ENCODE assay signal across 8 cellular contexts in the genomic region with DNA sequence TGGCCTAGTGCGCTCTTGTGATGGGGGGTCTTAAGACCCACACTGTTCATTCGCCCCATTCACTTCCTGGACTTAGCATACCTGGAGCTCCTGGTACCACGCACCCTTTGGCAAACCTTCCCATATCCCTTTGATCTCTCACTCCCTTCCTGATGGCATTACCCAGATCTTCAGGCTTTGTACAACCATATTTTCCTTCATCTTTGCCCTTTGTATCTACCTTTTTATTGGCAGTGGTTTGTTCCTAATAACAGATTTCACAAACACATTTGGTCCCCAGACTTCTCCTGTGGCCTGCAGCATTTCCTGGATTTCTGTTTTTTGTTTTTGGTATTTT. TPM values are rescaled to one million over a fixed set of nuclear protein-coding genes. Genes with fewer than 3 reads are reported as not detected.
DNase-seq lines count a peak whose midpoint lies in the region; ATAC-seq, FAIRE-seq and TF ChIP-seq lines count a peak whose summit lies in the region.
"Had no signal": no experiment of that assay in that cellular context is flagged by ENCODE, and none has a peak within 500 bp of the region (broad histone marks: within the 10 kb centered on the region; RNA-seq: fewer than 3 reads in every experiment).

No MANE protein-coding gene starts in this region.

- ATAC-seq in Panc1, result no peak; the same call in 1 of the 2 replicates
- no peak for ATAC-seq in GM18907 (IDR thresholded peaks at IDR 0.05; ENCODE audit: unreplicated experiment)
- ATAC-seq in body of pancreas, result no peak

- in situ Hi-C loops in Panc1 (cut with HindIII; ENCODE audit: low pct_unique_long_range_greater_than_20kb, low sequenced_read_pairs), result no loop called here

- peak overlapping the region; percentile 2; the same call in 1 of the 2 replicates for H3K27ac ChIP-seq in Panc1 (ENCODE audit: low read length)
- H3K27ac ChIP-seq in right atrium auricular region, result peak overlapping the region; percentile 71 to 80
- peak overlapping the region in 7 of 8 donors; percentile 27 to 80 (median 74) for H3K27ac ChIP-seq in spleen
- H3K27ac ChIP-seq in body of pancreas, result peak overlapping the region in 2 of 4 donors; percentile 37 to 58

- H3K4me3 ChIP-seq in Panc1 (ENCODE audit: low read depth in 2 of 2, low read length in 2 of 2), result no peak overlapping the region
- no peak overlapping the region for H3K4me3 ChIP-seq in right atrium auricular region
- H3K4me3 ChIP-seq in spleen, result no peak overlapping the region
- H3K4me3 ChIP-seq in body of pancreas, result no peak overlapping the region

- no peak for TF ChIP-seq CTCF in Panc1 (IDR thresholded peaks at IDR 0.05)
- no peak for TF ChIP-seq CTCF in right atrium auricular region (IDR thresholded peaks at IDR 0.05)
- no peak for TF ChIP-seq CTCF in spleen (IDR thresholded peaks at IDR 0.05 in 8 of 11, conservative IDR thresholded peaks at IDR 0.05 in 3 of 11)
- no peak for TF ChIP-seq CTCF in body of pancreas (IDR thresholded peaks at IDR 0.05)

- 70 to 95% (median 86%) methylated on average over 3 of the region's 3 CpGs for WGBS in spleen, 5 donors
- 59 to 85% methylated on average over 3 of the region's 3 CpGs for WGBS in body of pancreas, 2 donors

- peaks cover 4% of the 10 kb centered on the region; the same call in 1 of the 2 replicates for H3K4me1 ChIP-seq in Panc1 (ENCODE audit: control insufficient read depth, insufficient read depth, low read length)
- peaks cover 0 to 27% of the 10 kb centered on the region in 2 donors for H3K4me1 ChIP-seq in right atrium auricular region
- H3K4me1 ChIP-seq in spleen, result peaks cover 10 to 56% (median 26%) of the 10 kb centered on the region in 6 donors
- no peaks in the 10 kb centered on the region for H3K4me1 ChIP-seq in body of pancreas

- CTCF ChIA-PET in Panc1 (lab: Charles Lee), result no interaction called here

- H3K27me3 ChIP-seq in Panc1 (ENCODE audit: control insufficient read depth, insufficient read depth, low read length), result no peaks in the 10 kb centered on the region
- H3K27me3 ChIP-seq in right atrium auricular region, result no peaks in the 10 kb centered on the region
- no peaks in the 10 kb centered on the region for H3K27me3 ChIP-seq in spleen (replicated peaks in 1 of 7)
- H3K27me3 ChIP-seq in body of pancreas, result no peaks in the 10 kb centered on the region

- H3K9me3 ChIP-seq in Panc1 (ENCODE audit: control insufficient read depth, insufficient read depth, low read depth, low read length) (no peaks in the 10 kb centered on the region), right atrium auricular region (no peaks in the 10 kb centered on the region), spleen (no peaks in the 10 kb centered on the region), body of pancreas (no peaks in the 10 kb centered on the region)

- POLR2A ChIA-PET in Panc1 (lab: Charles Lee), result no interaction called here

- FAIRE-seq in H54 (lab: Jason Lieb, UNC), result no peak

- no peak for DNase-seq in Panc1 (ENCODE audit: low read depth, low spot score)
- DNase-seq in right atrium auricular region (ENCODE audit: low spot score), result no peak
- peak; percentile 12 for DNase-seq in spleen
- no peak for DNase-seq in H54 (ENCODE audit: insufficient read length, low spot score)
- DNase-seq in body of pancreas, result no peak
- DNase-seq: NCI-H446 treated with DMSO at 0.1 percent for 48 hours, occipital lobe had no signal

- BruUV-seq in Panc1 (replicated peaks; lab: Mats Ljungman, UMichigan), result no TSS peak

- no peaks in the 10 kb centered on the region for H3K36me3 ChIP-seq in Panc1 (ENCODE audit: control insufficient read depth, insufficient read depth, low read length)
- H3K36me3 ChIP-seq in right atrium auricular region, result no peaks in the 10 kb centered on the region
- peaks cover 0 to 2% (median 0%) of the 10 kb centered on the region in 6 donors for H3K36me3 ChIP-seq in spleen
- no peaks in the 10 kb centered on the region for H3K36me3 ChIP-seq in body of pancreas (replicated peaks in 1 of 2; ENCODE audit: insufficient read depth in 1 of 2, low read depth in 2 of 2)

- intact Hi-C loops in Panc1 (cut with micrococcal nuclease; ENCODE audit: unreplicated experiment) (no loop called here), spleen (cut with DNase I; ENCODE audit: low total_unique reads) (no loop called here), body of pancreas (cut with DNase I) (no loop called here)

- TF ChIP-seq POLR2A in spleen (IDR thresholded peaks at IDR 0.05), result no peak
- TF ChIP-seq POLR2A in H54 (IDR thresholded peaks at IDR 0.05; ENCODE audit: low read depth, low read length), result no peak
- TF ChIP-seq POLR2A in body of pancreas (IDR thresholded peaks at IDR 0.05), result no peak

RNA-seq across cellular contexts. Expression of a gene that starts 16.0 kb away (rescaled TPM):
- total RNA-seq in Panc1 (2021; ENCODE audit: unreplicated experiment) (614 TPM), right atrium auricular region (100 to 1,000 TPM; 156 to 372 TPM), spleen (100 to 1,000 TPM; 314 to 942 (median 472) TPM), body of pancreas (10 to 100 TPM; 51.4 to 59.7 TPM)
- 1,322 TPM for polyA plus RNA-seq in Panc1 (2012; ENCODE audit: insufficient read length)
- polyA plus RNA-seq in spleen, result 100 to 1,000 TPM; 391 to 618 (median 599) TPM

RNA-seq across cellular contexts. Expression of a gene that starts 22.8 kb away (rescaled TPM):
- total RNA-seq in Panc1 (2021; ENCODE audit: unreplicated experiment) (66.3 TPM), right atrium auricular region (100 to 1,000 TPM in 1 of 2 donors, 10 to 100 TPM in 1; 82.3 to 241 TPM), spleen (100 to 1,000 TPM; 333 to 670 (median 510) TPM), body of pancreas (10 to 100 TPM; 31.0 to 39.7 TPM)
- 206 TPM for polyA plus RNA-seq in Panc1 (2012; ENCODE audit: insufficient read length)
- polyA plus RNA-seq in spleen, result 100 to 1,000 TPM; 314 to 496 (median 327) TPM

RNA-seq across cellular contexts. Expression of a gene that starts 29.0 kb away (rescaled TPM):
- total RNA-seq in Panc1 (2021; ENCODE audit: unreplicated experiment) (183 TPM), right atrium auricular region (100 to 1,000 TPM; 120 to 296 TPM), spleen (1,000 to 10,000 TPM in 4 of 7 donors, 100 to 1,000 TPM in 3; 507 to 1,635 (median 1,062) TPM), body of pancreas (10 to 100 TPM; 31.0 to 90.3 TPM)
- 402 TPM for polyA plus RNA-seq in Panc1 (2012; ENCODE audit: insufficient read length)
- 1,000 to 10,000 TPM in 1 of 3 donors, 100 to 1,000 TPM in 2; 680 to 1,006 (median 885) TPM for polyA plus RNA-seq in spleen

RNA-seq across cellular contexts. Expression of a gene that starts 32.7 kb away (rescaled TPM):
- total RNA-seq in Panc1 (2021; ENCODE audit: unreplicated experiment) (122 TPM), right atrium auricular region (under 1 TPM in 1 of 2 donors, not detected in 1; 0.39 TPM), spleen (1 to 10 TPM in 1 of 7 donors, under 1 TPM in 4, not detected in 2; 0.17 to 1.1 (median 0.67) TPM), body of pancreas (1 to 10 TPM in 1 of 2 donors, not detected in 1; 2.1 TPM)
- polyA plus RNA-seq in Panc1 (2012; ENCODE audit: insufficient read length), result 259 TPM
- 1 to 10 TPM; 1.6 to 5.2 (median 3.5) TPM for polyA plus RNA-seq in spleen

RNA-seq across cellular contexts. Expression of a gene that starts 37.3 kb away (rescaled TPM):
- total RNA-seq in Panc1 (2021; ENCODE audit: unreplicated experiment) (not detected), right atrium auricular region (not detected), spleen (not detected), body of pancreas (not detected)
- polyA plus RNA-seq in Panc1 (2012; ENCODE audit: insufficient read length), result 0.30 TPM
- polyA plus RNA-seq in spleen, result not detected
- total RNA-seq: occipital lobe had no signal
